In the genomic region with DNA sequence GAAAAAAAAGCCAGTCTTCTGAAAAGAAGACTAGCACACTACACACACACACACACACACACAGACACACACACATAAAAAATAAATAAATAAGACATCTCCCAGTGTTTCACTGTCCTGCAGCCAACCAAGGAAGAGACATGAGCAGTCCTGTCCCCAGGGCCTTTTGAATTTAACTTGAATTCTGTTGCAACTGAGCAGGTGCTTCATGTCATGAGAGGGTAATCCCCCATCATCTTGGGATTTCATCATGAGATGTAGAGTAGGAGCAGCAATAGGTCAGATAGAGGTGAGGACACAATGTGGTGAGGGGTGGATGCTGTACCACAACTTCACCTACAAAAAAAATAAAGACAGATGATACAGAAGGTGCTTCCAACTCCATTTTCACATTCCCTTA, we compare ENCODE assay signal across 17 cellular contexts.
A peak's percentile ranks its signal among the peaks of the same experiment; 100 is the strongest.
DNase-seq lines count a peak whose midpoint lies in the region; ATAC-seq and TF ChIP-seq lines count a peak whose summit lies in the region.
"Had no signal": no experiment of that assay in that cellular context is flagged by ENCODE, and none has a peak within 500 bp of the region (broad histone marks: within the 10 kb centered on the region; RNA-seq: fewer than 3 reads in every experiment).

No MANE protein-coding gene starts in this region.

- H3K9me3 ChIP-seq in right atrium auricular region: no peaks in the 10 kb centered on the region
- H3K9me3 ChIP-seq in left ventricle myocardium inferior (replicated peaks): no peaks in the 10 kb centered on the region
- H3K9me3 ChIP-seq: A549; BLaER1 treated with 17β-estradiol and CSF1 and Interleukin-3, amounts not matched to agents 10 nM and 100 nM; Caco-2 had no signal

- ATAC-seq in Right ventricle myocardium inferior: peak; percentile 62
- ATAC-seq: A549; CD8-positive, alpha-beta T cell had no signal

- intact Hi-C loops in Right ventricle myocardium inferior (cut with DNase I): no loop called here
- intact Hi-C loops in left ventricle myocardium inferior (cut with micrococcal nuclease): no loop called here
- intact Hi-C loops in cardiac septum (cut with DNase I): no loop called here

- H3K4me1 ChIP-seq in right atrium auricular region (no peaks in the 10 kb centered on the region), left ventricle myocardium inferior (no peaks in the 10 kb centered on the region)
- H3K4me1 ChIP-seq: A549; BLaER1 treated with 17β-estradiol and CSF1 and Interleukin-3, amounts not matched to agents 10 nM and 100 nM; Caco-2 had no signal

- TF ChIP-seq CTCF in right atrium auricular region (IDR thresholded peaks at IDR 0.05): no peak
- no peak for TF ChIP-seq CTCF in left ventricle myocardium inferior (IDR thresholded peaks at IDR 0.05; ENCODE audit: borderline replicate concordance)

- no peak overlapping the region for H3K27ac ChIP-seq in right atrium auricular region
- peak overlapping the region; percentile 36 for H3K27ac ChIP-seq in left ventricle myocardium inferior (replicated peaks)
- H3K27ac ChIP-seq: 22Rv1; A549; BLaER1 treated with 17β-estradiol and CSF1 and Interleukin-3, amounts not matched to agents 10 nM and 100 nM; C4-2B had no signal

- no peak overlapping the region for H3K4me3 ChIP-seq in right atrium auricular region
- H3K4me3 ChIP-seq in left ventricle myocardium inferior: no peak overlapping the region
- H3K4me3 ChIP-seq: A549; BLaER1 treated with 17β-estradiol and CSF1 and Interleukin-3, amounts not matched to agents 10 nM and 100 nM had no signal

- H3K27me3 ChIP-seq in right atrium auricular region (no peaks in the 10 kb centered on the region), left ventricle myocardium inferior (ENCODE audit: low read depth) (no peaks in the 10 kb centered on the region)
- H3K27me3 ChIP-seq: BLaER1 treated with 17β-estradiol and CSF1 and Interleukin-3, amounts not matched to agents 10 nM and 100 nM had no signal

- no peak for DNase-seq in Right ventricle myocardium inferior (ENCODE audit: missing footprints)
- no peak for DNase-seq in right atrium auricular region (ENCODE audit: low spot score)
- no peak for DNase-seq in left ventricle myocardium inferior
- no peak for DNase-seq in cardiac septum (ENCODE audit: low spot score)
- DNase-seq in LHCN-M2 (ENCODE audit: low read depth): peak; percentile 15
- DNase-seq in activated naive CD4-positive, alpha-beta T cell (lab: John Stamatoyannopoulos, UW): no peak
- DNase-seq: AML-193; Caco-2; Calu3; CD4-positive, alpha-beta T cell; CD8-positive, alpha-beta T cell; DMS79 treated with DMSO at 0.1 percent for 48 hours; GF-D8 had no signal

- H3K36me3 ChIP-seq in right atrium auricular region: no peaks in the 10 kb centered on the region
- no peaks in the 10 kb centered on the region for H3K36me3 ChIP-seq in left ventricle myocardium inferior
- H3K36me3 ChIP-seq: BLaER1 treated with 17β-estradiol and CSF1 and Interleukin-3, amounts not matched to agents 10 nM and 100 nM had no signal
